17 cellular contexts compared by ENCODE assay signal in the genomic region with DNA sequence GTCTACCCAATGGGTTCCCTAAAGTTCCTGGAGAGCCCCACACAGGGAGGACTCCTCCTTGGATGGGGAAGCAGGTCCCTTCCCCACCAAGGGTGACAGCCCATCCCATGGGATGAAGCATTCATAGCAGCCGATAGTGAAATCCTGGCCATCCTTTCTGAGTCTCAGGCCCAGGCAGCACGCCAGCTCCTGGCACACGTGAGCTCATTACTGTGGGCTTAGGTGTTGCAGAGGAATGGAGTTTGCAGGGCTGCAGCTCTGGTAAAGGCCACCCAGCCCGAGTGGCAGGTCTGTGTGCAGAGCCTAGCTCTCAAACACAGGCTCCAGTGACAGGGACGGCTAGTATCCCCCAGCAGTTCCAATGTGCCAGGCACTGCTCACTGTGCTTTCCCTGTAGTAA. TPM values are rescaled to one million over a fixed set of nuclear protein-coding genes. Genes with fewer than 3 reads are reported as not detected.
"Had no signal": no experiment of that assay in that cellular context is flagged by ENCODE, and none has a peak within 500 bp of the region (broad histone marks: within the 10 kb centered on the region; RNA-seq: fewer than 3 reads in every experiment).

No MANE protein-coding gene starts in this region.

- H3K27ac ChIP-seq: ascending aorta, breast epithelium, foreskin keratinocyte, testis, vagina, VCaP had no signal

- ATAC-seq: activated CD8-positive, alpha-beta T cell treated with anti-CD3 and anti-CD28 coated beads, Interleukin-2, amount 10 ng/mL, durations not matched to agents 7 days and 5 days; activated naive CD4-positive, alpha-beta T cell treated with anti-CD3 and anti-CD28 coated beads, Interleukin-2, amount 50 U/mL, for 72 hours; foreskin keratinocyte; stimulated activated naive B cell treated with anti-CD40 and anti-IgM and Interleukin-4, amounts not matched to agents 10 μg/mL and 1 μg/mL and 100 μg/mL, for 72 hours had no signal

- H3K27me3 ChIP-seq: ascending aorta, breast epithelium, foreskin keratinocyte, testis, vagina had no signal

- H3K9me3 ChIP-seq: ascending aorta, breast epithelium, testis, vagina had no signal

- H3K4me1 ChIP-seq: ascending aorta, breast epithelium, foreskin keratinocyte, testis, vagina had no signal

- DNase-seq: activated CD4-positive, alpha-beta T cell treated with anti-CD3 and anti-CD28 coated beads, Interleukin-2, amount 10 ng/mL, durations not matched to agents 7 days and 5 days; activated CD4-positive, CD25-positive, alpha-beta regulatory T cell treated with anti-CD3 and anti-CD28 coated beads, Interleukin-2, amount 50 U/mL, for 72 hours; activated CD8-positive, alpha-beta T cell treated with anti-CD3 and anti-CD28 coated beads, Interleukin-2, amount 10 ng/mL, durations not matched to agents 7 days and 5 days; effector CD8-positive, alpha-beta T cell; foreskin keratinocyte; retina; stimulated activated CD4-positive, alpha-beta T cell treated with anti-CD3 and anti-CD28 coated beads, Interleukin-2, amount 100 ng/mL, for 48 hours; stimulated activated CD8-positive, alpha-beta memory T cell treated with anti-CD3 and anti-CD28 coated beads, Interleukin-4, amount 100 ng/mL, for 48 hours; stimulated activated naive B cell treated with anti-CD40 and anti-IgM and Interleukin-4, amounts not matched to agents 10 μg/mL and 1 μg/mL and 100 μg/mL, for 72 hours; testis had no signal

- H3K4me3 ChIP-seq: ascending aorta, breast epithelium, testis, vagina had no signal

RNA-seq across cellular contexts. Expression of a gene that starts 31.0 kb away (rescaled TPM):
- total RNA-seq: activated CD4-positive, alpha-beta T cell treated with anti-CD3 and anti-CD28 coated beads, Interleukin-2, amount 10 ng/mL, durations not matched to agents 7 days and 5 days; activated CD8-positive, alpha-beta T cell treated with anti-CD3 and anti-CD28 coated beads, Interleukin-2, amount 10 ng/mL, durations not matched to agents 7 days and 5 days; activated T-helper 1 cell treated with anti-CD3 and anti-CD28 coated beads, Interleukin-12 subunit alpha, Interleukin-12 subunit beta, Interleukin-2, Interleukin-4 antibody, amounts not matched to agents 30 ng/mL and 10 ng/mL and 1 ng/mL, durations not matched to agents 14 hours and 24 hours and 36 hours; T-helper 2 cell treated with Interferon-gamma antibody and Interleukin-4, amounts not matched to agents 100 ng/mL and 5 ng/mL, for 36 hours had no signal
